ENCODE assay signal across 15 cellular contexts in the genomic region with DNA sequence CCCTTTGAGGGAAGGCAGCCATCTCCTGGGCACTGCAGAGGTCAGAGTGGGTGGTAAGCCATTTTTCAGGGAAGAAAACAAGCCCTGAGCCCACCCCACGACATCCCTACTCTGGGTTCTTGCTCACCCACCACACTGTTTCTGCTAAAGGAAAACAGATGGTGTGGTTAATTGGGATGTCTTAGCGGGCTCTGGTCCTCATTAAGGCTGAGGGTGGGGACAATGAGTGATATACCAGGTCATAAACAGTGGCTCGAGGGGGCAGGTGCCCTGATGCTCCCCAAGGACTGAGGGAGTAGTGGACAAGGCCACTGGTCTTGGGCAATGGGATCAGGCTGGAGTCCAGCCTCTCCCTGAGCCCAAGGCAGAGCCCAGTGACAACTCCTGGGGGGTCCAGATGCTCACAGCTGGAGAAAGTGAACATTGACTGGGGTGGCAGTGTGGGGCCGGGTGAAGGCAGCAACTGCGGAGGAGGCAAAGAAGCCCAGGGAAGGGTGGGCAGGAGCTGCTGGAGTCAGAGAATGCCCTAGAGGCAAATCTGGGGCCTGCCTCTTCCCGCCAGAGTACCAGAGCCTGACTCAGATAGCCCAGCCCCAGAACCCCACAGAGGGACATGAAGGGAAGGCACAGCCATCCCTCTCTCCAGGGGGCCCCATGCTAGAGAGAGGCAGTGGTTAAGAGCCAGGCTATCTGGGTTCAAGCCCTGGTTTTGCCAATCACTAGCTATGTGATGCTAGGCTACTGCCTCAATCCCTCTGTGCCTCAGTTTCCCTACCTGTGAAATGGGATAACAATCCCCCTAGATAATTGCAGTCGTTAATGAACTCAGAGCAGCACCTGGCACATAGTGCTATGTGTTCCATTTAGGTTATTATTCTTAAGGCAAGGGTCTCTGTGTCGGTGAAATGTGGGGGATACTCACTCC.
A peak's percentile ranks its signal among the peaks of the same experiment; 100 is the strongest.
DNase-seq lines count a peak whose midpoint lies in the region; ATAC-seq and TF ChIP-seq lines count a peak whose summit lies in the region.
"Had no signal": no experiment of that assay in that cellular context is flagged by ENCODE, and none has a peak within 500 bp of the region (broad histone marks: within the 10 kb centered on the region; RNA-seq: fewer than 3 reads in every experiment).

No MANE protein-coding gene starts in this region.

- peak overlapping the region; percentile 18 to 26 for H3K27ac ChIP-seq in liver (ENCODE audit: low read depth in 1 of 2, low read length in 2 of 2)
- H3K27ac ChIP-seq: prostate gland, WERI-Rb-1 had no signal

- H3K4me1 ChIP-seq in liver (ENCODE audit: control insufficient read depth in 4 of 4, insufficient read depth in 4 of 4, low read length in 3 of 4), result peaks cover 0 to 2% (median under 1%) of the 10 kb centered on the region in 4 donors

- DNase-seq in AG09319 (ENCODE audit: extremely low read depth, low read depth) (peak; percentile 83), M059J (ENCODE audit: low read depth) (peak; percentile 98), dedifferentiated amniotic fluid mesenchymal stem cell (ENCODE audit: extremely low spot score) (peak; percentile 80), NCI-H2196 (lab: John Stamatoyannopoulos, UW; ENCODE audit: unreplicated experiment) (no peak), NCI-H1105 treated with DMSO at 0.1 percent for 48 hours (lab: John Stamatoyannopoulos, UW) (no peak), DMS 273 (lab: John Stamatoyannopoulos, UW; ENCODE audit: unreplicated experiment) (no peak)
- DNase-seq: CD4-positive, CD25-positive, alpha-beta regulatory T cell; NCI-H510A; SHP77 treated with DMSO at 0.1 percent for 48 hours; stimulated activated CD4-positive, alpha-beta T cell treated with anti-CD3 and anti-CD28 coated beads, Interleukin-4, amount 100 ng/mL, for 1 hour; stimulated activated naive CD8-positive, alpha-beta T cell treated with anti-CD3 and anti-CD28 coated beads, Interleukin-15, Interleukin-2, amounts not matched to agents 100 U/mL and 50 U/mL, for 24 hours; WERI-Rb-1 had no signal

- TF ChIP-seq CTCF in AG09319 (IDR thresholded peaks at IDR 0.05; ENCODE audit: low read depth, low read length) (peak; percentile 7; the same call in 1 of the 2 replicates), liver (IDR thresholded peaks at IDR 0.05; ENCODE audit: low read depth, low read length, missing input control) (no peak)

- WGBS in liver, result 81% methylated on average over 8 of the region's 8 CpGs

- no peaks in the 10 kb centered on the region for H3K36me3 ChIP-seq in liver (ENCODE audit: control insufficient read depth in 4 of 4, insufficient read depth in 3 of 4, low read depth in 1 of 4, low read length in 3 of 4)
- H3K36me3 ChIP-seq: prostate gland, WERI-Rb-1 had no signal

- ATAC-seq in GM18502 (IDR thresholded peaks at IDR 0.05; ENCODE audit: poor library complexity, unreplicated experiment), result no peak
- ATAC-seq: stimulated activated naive CD8-positive, alpha-beta T cell treated with anti-CD3 and anti-CD28 coated beads, Interleukin-15, Interleukin-2, amounts not matched to agents 100 U/mL and 50 U/mL, for 24 hours had no signal

- no peak overlapping the region for H3K4me3 ChIP-seq in liver (ENCODE audit: low read depth in 1 of 3, low read length in 3 of 3)
- H3K4me3 ChIP-seq: prostate gland had no signal

- TF ChIP-seq RAD21 in liver (IDR thresholded peaks at IDR 0.05), result no peak

- no peaks in the 10 kb centered on the region for H3K9me3 ChIP-seq in liver (ENCODE audit: control insufficient read depth in 4 of 4, low read length in 3 of 4)
- H3K9me3 ChIP-seq: prostate gland had no signal

- H3K9ac ChIP-seq in liver (ENCODE audit: low read depth in 1 of 2, low read length in 2 of 2), result no peak overlapping the region

- no peaks in the 10 kb centered on the region for H3K27me3 ChIP-seq in liver (ENCODE audit: control insufficient read depth in 4 of 4, insufficient read depth in 4 of 4, low read length in 3 of 4)

TF ChIP-seq in liver, 16 proteins besides CTCF, POLR2A, EP300 and RAD21:
- no peak for TF ChIP-seq YY1 (IDR thresholded peaks at IDR 0.05)
- TF ChIP-seq EGR1 (IDR thresholded peaks at IDR 0.05; ENCODE audit: low read depth in 2 of 2), result no peak
- TF ChIP-seq JUND (IDR thresholded peaks at IDR 0.05), result no peak
- TF ChIP-seq TAF1 (conservative IDR thresholded peaks at IDR 0.05), result no peak
- no peak for TF ChIP-seq RXRA (IDR thresholded peaks at IDR 0.05)
- TF ChIP-seq, protein P1, sequence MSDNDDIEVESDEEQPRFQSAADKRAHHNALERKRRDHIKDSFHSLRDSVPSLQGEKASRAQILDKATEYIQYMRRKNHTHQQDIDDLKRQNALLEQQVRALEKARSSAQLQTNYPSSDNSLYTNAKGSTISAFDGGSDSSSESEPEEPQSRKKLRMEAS (IDR thresholded peaks at IDR 0.05), result no peak
- TF ChIP-seq HNF4A (conservative IDR thresholded peaks at IDR 0.05), result no peak
- TF ChIP-seq, protein P2, sequence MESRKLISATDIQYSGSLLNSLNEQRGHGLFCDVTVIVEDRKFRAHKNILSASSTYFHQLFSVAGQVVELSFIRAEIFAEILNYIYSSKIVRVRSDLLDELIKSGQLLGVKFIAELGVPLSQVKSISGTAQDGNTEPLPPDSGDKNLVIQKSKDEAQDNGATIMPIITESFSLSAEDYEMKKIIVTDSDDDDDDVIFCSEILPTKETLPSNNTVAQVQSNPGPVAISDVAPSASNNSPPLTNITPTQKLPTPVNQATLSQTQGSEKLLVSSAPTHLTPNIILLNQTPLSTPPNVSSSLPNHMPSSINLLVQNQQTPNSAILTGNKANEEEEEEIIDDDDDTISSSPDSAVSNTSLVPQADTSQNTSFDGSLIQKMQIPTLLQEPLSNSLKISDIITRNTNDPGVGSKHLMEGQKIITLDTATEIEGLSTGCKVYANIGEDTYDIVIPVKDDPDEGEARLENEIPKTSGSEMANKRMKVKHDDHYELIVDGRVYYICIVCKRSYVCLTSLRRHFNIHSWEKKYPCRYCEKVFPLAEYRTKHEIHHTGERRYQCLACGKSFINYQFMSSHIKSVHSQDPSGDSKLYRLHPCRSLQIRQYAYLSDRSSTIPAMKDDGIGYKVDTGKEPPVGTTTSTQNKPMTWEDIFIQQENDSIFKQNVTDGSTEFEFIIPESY (IDR thresholded peaks at IDR 0.05), result no peak
- no peak for TF ChIP-seq ATF3 (IDR thresholded peaks at IDR 0.05)
- no peak for TF ChIP-seq GABPA (IDR thresholded peaks at IDR 0.05 in 1 of 2, conservative IDR thresholded peaks at IDR 0.05 in 1 of 2)
- TF ChIP-seq HNF4G (IDR thresholded peaks at IDR 0.05), result no peak
- no peak for TF ChIP-seq NR2F2 (IDR thresholded peaks at IDR 0.05)
- TF ChIP-seq FOXA1 (IDR thresholded peaks at IDR 0.05), result no peak
- no peak for TF ChIP-seq SP1 (IDR thresholded peaks at IDR 0.05)
- no peak for TF ChIP-seq FOXA2 (IDR thresholded peaks at IDR 0.05)
TF ChIP-seq in liver: peak in this region for 0.

Comparison
In these comparisons a context has a peak if more than half of its experiments do, and no peak if none do; other contexts are left out.
1. DNase-seq: peak in AG09319 (single experiment), M059J (single experiment) and dedifferentiated amniotic fluid mesenchymal stem cell (single experiment); none in NCI-H2196 (single experiment), NCI-H1105 treated with DMSO at 0.1 percent for 48 hours (single experiment) and DMS 273 (single experiment).